ENCODE assay signal across 1 cellular context in the genomic region with DNA sequence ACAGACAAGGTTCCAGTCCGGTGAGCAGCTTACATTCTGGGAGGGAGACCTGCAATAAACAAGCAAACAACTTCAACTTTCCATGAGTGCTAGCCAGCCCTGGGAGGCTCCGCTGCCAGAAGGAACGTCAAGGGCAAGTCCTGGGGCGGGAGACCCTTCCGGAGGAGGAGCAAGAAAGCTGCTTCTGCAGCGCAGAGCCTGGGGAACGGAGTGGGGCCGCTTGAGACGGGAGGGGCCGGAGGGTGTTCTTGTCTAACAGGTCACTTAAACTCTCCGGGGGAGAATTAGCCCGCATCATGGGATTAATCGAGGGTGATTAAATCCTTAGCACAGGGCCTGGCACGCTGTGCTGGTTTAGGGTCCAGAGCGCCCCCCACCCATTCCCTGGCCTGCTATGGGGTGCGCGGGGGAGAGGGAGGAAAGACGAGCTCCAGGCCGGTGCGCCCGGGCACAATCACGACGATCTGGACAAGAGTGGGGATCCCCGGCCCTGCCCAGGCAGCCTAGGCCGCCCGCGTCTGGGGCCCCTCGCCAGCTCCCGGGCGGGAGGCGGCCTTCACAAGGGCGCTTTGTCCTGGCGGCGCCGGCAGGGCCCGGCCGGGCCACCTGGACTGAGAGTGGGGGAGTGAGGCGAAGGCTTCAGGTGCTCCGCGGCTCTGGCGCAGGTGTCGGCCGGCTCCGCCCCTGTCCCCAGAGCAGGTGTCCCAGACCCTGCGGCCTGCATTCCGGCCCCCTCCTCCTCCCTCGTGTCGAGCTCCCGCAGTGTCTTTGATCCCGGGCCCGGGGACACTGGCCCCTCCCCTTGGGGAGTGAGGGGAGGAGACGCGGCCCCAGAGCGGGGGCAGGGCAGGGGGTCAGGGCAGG.
TF ChIP-seq lines count a peak whose summit lies in the region.

No MANE protein-coding gene starts in this region.

TF ChIP-seq in K562, 482 proteins besides CTCF, POLR2A, EP300 and RAD21 (continues in another document):
- peak; percentile 39; the same call in 1 of the 2 replicates for TF ChIP-seq NFIC (IDR thresholded peaks at IDR 0.05)
- TF ChIP-seq, protein P1, sequence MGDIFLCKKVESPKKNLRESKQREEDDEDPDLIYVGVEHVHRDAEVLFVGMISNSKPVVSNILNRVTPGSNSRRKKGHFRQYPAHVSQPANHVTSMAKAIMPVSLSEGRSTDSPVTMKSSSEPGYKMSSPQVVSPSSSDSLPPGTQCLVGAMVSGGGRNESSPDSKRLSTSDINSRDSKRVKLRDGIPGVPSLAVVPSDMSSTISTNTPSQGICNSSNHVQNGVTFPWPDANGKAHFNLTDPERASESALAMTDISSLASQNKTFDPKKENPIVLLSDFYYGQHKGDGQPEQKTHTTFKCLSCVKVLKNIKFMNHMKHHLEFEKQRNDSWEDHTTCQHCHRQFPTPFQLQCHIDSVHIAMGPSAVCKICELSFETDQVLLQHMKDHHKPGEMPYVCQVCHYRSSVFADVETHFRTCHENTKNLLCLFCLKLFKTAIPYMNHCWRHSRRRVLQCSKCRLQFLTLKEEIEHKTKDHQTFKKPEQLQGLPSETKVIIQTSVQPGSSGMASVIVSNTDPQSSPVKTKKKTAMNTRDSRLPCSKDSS (IDR thresholded peaks at IDR 0.05; ENCODE audit: low read depth, partially characterized antibody) = no peak
- TF ChIP-seq, protein P2, sequence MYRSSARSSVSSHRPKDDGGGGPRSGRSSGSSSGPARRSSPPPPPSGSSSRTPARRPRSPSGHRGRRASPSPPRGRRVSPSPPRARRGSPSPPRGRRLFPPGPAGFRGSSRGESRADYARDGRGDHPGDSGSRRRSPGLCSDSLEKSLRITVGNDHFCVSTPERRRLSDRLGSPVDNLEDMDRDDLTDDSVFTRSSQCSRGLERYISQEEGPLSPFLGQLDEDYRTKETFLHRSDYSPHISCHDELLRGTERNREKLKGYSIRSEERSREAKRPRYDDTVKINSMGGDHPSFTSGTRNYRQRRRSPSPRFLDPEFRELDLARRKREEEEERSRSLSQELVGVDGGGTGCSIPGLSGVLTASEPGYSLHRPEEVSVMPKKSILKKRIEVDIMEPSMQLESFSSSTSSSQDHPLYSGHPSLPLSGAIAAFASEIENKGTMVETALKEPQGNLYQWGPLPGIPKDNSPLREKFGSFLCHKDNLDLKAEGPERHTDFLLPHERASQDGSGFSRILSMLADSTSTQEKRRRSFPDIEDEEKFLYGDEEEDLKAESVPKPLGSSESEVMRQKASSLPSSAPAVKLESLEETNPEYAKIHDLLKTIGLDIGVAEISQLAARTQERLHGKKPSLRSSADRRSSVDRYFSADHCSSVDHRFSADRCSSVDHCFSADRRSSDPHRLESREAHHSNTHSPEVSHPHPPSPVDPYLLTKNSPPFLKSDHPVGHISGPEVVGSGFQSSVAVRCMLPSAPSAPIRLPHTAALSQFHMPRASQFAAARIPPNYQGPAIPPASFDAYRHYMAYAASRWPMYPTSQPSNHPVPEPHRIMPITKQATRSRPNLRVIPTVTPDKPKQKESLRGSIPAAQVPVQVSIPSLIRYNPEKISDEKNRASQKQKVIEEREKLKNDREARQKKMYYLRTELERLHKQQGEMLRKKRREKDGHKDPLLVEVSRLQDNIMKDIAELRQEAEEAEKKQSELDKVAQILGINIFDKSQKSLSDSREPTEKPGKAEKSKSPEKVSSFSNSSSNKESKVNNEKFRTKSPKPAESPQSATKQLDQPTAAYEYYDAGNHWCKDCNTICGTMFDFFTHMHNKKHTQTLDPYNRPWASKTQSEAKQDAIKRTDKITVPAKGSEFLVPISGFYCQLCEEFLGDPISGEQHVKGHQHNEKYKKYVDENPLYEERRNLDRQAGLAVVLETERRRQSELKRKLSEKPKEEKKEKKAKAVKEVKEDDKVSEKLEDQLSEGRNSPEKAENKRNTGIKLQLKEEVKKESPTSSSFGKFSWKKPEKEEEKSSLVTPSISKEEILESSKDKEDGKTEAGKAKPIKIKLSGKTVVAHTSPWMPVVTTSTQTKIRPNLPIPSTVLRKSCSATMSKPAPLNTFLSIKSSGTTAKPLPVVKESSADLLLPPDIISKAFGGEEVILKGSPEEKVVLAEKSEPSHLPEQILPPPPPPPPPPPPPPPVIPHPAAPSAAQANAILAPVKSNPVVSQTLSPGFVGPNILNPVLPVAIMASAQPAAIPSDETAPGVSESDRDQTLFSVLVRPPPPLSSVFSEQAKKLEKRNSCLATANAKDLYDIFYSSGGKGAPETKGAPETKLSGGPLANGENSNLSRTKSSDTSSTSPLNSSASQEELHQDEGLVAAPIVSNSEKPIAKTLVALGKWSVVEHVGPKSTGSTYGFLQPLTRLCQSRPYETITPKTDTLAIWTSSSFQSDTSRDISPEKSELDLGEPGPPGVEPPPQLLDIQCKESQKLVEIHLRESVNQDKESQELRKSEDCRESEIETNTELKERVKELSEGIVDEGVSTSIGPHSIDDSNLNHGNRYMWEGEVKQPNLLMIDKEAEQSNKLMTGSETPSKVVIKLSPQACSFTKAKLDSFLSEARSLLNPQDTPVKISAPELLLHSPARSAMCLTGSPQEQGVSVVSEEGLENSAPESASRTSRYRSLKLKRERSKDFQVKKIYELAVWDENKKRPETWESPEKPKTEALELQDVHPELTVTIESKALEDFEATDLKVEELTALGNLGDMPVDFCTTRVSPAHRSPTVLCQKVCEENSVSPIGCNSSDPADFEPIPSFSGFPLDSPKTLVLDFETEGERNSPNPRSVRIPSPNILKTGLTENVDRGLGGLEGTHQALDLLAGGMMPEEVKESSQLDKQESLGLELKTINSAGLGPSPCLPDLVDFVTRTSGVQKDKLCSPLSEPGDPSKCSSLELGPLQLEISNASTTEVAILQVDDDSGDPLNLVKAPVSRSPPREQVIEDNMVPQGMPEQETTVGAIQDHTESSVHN (IDR thresholded peaks at IDR 0.05; ENCODE audit: borderline replicate concordance in 1 of 2, low read depth in 1 of 2) = no peak
- TF ChIP-seq YY1 (IDR thresholded peaks at IDR 0.05; ENCODE audit: borderline replicate concordance in 1 of 3, control insufficient read depth in 1 of 3, extremely low read depth in 1 of 3, insufficient read depth in 3 of 3, insufficient read length in 1 of 3, insufficient replicate concordance in 2 of 3, low read depth in 1 of 3, low read length in 2 of 3) = no peak
- TF ChIP-seq NCOA6 (IDR thresholded peaks at IDR 0.05) = peak; percentile 38; the same call in 1 of the 2 replicates
- no peak for TF ChIP-seq ZNF583 (CRISPR knock-in tag; IDR thresholded peaks at IDR 0.05)
- TF ChIP-seq FOXJ2 (tag; IDR thresholded peaks at IDR 0.05) = no peak
- TF ChIP-seq LEF1 (IDR thresholded peaks at IDR 0.05) = 0 out of 2 replicates have a peak, but pooled peaks have one; percentile 13
- TF ChIP-seq, protein P3, sequence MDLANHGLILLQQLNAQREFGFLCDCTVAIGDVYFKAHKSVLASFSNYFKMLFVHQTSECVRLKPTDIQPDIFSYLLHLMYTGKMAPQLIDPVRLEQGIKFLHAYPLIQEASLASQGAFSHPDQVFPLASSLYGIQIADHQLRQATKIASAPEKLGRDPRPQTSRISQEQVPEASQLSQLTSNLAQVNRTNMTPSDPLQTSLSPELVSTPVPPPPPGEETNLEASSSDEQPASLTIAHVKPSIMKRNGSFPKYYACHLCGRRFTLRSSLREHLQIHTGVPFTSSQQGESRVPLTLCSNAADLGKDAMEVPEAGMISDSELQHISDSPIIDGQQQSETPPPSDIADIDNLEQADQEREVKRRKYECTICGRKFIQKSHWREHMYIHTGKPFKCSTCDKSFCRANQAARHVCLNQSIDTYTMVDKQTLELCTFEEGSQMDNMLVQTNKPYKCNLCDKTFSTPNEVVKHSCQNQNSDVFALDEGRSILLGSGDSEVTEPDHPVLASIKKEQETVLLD (IDR thresholded peaks at IDR 0.05) = no peak
- TF ChIP-seq SRSF9 (IDR thresholded peaks at IDR 0.05; ENCODE audit: borderline replicate concordance, low read depth, low read length) = no peak
- no peak for TF ChIP-seq CEBPB (tag; IDR thresholded peaks at IDR 0.05)
- TF ChIP-seq ZNF133 (CRISPR knock-in tag; IDR thresholded peaks at IDR 0.05) = no peak
- 0 out of 2 replicates have a peak, but pooled peaks have one; percentile 4 for TF ChIP-seq CBFA2T3 (IDR thresholded peaks at IDR 0.05)
- TF ChIP-seq, protein P4, sequence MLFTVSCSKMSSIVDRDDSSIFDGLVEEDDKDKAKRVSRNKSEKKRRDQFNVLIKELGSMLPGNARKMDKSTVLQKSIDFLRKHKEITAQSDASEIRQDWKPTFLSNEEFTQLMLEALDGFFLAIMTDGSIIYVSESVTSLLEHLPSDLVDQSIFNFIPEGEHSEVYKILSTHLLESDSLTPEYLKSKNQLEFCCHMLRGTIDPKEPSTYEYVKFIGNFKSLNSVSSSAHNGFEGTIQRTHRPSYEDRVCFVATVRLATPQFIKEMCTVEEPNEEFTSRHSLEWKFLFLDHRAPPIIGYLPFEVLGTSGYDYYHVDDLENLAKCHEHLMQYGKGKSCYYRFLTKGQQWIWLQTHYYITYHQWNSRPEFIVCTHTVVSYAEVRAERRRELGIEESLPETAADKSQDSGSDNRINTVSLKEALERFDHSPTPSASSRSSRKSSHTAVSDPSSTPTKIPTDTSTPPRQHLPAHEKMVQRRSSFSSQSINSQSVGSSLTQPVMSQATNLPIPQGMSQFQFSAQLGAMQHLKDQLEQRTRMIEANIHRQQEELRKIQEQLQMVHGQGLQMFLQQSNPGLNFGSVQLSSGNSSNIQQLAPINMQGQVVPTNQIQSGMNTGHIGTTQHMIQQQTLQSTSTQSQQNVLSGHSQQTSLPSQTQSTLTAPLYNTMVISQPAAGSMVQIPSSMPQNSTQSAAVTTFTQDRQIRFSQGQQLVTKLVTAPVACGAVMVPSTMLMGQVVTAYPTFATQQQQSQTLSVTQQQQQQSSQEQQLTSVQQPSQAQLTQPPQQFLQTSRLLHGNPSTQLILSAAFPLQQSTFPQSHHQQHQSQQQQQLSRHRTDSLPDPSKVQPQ (CRISPR knock-in tag; IDR thresholded peaks at IDR 0.05; ENCODE audit: borderline replicate concordance) = no peak
- no peak for TF ChIP-seq SMAD1 (IDR thresholded peaks at IDR 0.05; ENCODE audit: low read depth, low read length, partially characterized antibody)
- TF ChIP-seq NRF1 (conservative IDR thresholded peaks at IDR 0.05 in 1 of 2, IDR thresholded peaks at IDR 0.05 in 1 of 2) = no peak
- TF ChIP-seq MAFK (IDR thresholded peaks at IDR 0.05; ENCODE audit: low read length) = no peak
- TF ChIP-seq ELF4 (CRISPR knock-in tag; IDR thresholded peaks at IDR 0.05) = no peak
- TF ChIP-seq ZNF263 (CRISPR knock-in tag; IDR thresholded peaks at IDR 0.05; ENCODE audit: borderline replicate concordance) = no peak
- no peak for TF ChIP-seq KDM2B (CRISPR knock-in tag; IDR thresholded peaks at IDR 0.05)
- TF ChIP-seq, protein P5, sequence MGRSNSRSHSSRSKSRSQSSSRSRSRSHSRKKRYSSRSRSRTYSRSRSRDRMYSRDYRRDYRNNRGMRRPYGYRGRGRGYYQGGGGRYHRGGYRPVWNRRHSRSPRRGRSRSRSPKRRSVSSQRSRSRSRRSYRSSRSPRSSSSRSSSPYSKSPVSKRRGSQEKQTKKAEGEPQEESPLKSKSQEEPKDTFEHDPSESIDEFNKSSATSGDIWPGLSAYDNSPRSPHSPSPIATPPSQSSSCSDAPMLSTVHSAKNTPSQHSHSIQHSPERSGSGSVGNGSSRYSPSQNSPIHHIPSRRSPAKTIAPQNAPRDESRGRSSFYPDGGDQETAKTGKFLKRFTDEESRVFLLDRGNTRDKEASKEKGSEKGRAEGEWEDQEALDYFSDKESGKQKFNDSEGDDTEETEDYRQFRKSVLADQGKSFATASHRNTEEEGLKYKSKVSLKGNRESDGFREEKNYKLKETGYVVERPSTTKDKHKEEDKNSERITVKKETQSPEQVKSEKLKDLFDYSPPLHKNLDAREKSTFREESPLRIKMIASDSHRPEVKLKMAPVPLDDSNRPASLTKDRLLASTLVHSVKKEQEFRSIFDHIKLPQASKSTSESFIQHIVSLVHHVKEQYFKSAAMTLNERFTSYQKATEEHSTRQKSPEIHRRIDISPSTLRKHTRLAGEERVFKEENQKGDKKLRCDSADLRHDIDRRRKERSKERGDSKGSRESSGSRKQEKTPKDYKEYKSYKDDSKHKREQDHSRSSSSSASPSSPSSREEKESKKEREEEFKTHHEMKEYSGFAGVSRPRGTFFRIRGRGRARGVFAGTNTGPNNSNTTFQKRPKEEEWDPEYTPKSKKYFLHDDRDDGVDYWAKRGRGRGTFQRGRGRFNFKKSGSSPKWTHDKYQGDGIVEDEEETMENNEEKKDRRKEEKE (IDR thresholded peaks at IDR 0.05; ENCODE audit: borderline replicate concordance in 1 of 2, control insufficient read depth in 1 of 2, low read depth in 2 of 2, low read length in 1 of 2) = no peak
- TF ChIP-seq, protein P6, sequence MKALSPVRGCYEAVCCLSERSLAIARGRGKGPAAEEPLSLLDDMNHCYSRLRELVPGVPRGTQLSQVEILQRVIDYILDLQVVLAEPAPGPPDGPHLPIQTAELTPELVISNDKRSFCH (CRISPR knock-in tag; IDR thresholded peaks at IDR 0.05) = no peak
- TF ChIP-seq, protein P6 (tag; IDR thresholded peaks at IDR 0.05) = 0 out of 2 replicates have a peak, but pooled peaks have one; percentile 27
- TF ChIP-seq HCFC1 (IDR thresholded peaks at IDR 0.05; ENCODE audit: low read depth, low read length) = no peak
- TF ChIP-seq, protein P7, sequence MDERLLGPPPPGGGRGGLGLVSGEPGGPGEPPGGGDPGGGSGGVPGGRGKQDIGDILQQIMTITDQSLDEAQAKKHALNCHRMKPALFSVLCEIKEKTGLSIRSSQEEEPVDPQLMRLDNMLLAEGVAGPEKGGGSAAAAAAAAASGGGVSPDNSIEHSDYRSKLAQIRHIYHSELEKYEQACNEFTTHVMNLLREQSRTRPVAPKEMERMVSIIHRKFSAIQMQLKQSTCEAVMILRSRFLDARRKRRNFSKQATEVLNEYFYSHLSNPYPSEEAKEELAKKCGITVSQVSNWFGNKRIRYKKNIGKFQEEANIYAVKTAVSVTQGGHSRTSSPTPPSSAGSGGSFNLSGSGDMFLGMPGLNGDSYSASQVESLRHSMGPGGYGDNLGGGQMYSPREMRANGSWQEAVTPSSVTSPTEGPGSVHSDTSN (CRISPR knock-in tag; IDR thresholded peaks at IDR 0.05; ENCODE audit: low read depth) = no peak
- TF ChIP-seq, protein P7 (tag; conservative IDR thresholded peaks at IDR 0.05; ENCODE audit: low read depth) = no peak
- no peak for TF ChIP-seq NCOA4 (IDR thresholded peaks at IDR 0.05; ENCODE audit: partially characterized antibody)
